Comparison of ENCODE assay signal across 14 cellular contexts in the genomic region with DNA sequence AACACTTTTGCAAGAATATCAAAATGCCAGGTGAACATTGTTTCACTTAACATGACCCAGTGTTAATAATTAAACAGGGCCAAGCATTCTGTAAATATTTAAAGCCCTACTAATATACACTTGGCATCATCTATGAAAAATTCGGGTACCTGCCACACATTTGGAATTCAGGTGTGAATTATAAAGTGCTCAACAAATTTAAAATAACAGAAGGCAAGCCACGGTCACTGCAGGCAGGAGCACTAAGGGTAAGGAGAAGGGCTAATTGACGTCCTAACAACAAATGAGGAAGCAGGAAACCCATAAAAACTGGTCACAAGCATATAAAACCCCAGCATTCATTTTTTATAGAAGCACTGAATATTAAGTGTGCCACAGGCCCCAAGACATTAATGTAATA. TPM values are rescaled to one million over a fixed set of nuclear protein-coding genes. Genes with fewer than 3 reads are reported as not detected.
A peak's percentile ranks its signal among the peaks of the same experiment; 100 is the strongest.
DNase-seq lines count a peak whose midpoint lies in the region; ATAC-seq and TF ChIP-seq lines count a peak whose summit lies in the region.
"Had no signal": no experiment of that assay in that cellular context is flagged by ENCODE, and none has a peak within 500 bp of the region (broad histone marks: within the 10 kb centered on the region; RNA-seq: fewer than 3 reads in every experiment).

No MANE protein-coding gene starts in this region.

- H3K4me1 ChIP-seq in PC-3 (ENCODE audit: insufficient read depth, low read length) (no peaks in the 10 kb centered on the region), upper lobe of right lung (no peaks in the 10 kb centered on the region)

- TF ChIP-seq CTCF in PC-3 (conservative IDR thresholded peaks at IDR 0.05; ENCODE audit: low read depth, low read length) (no peak), upper lobe of right lung (IDR thresholded peaks at IDR 0.05) (no peak), GM13977 (IDR thresholded peaks at IDR 0.05; ENCODE audit: extremely low read depth, insufficient read depth, missing control alignments) (no peak)

- H3K4me3 Mint-ChIP-seq in stimulated activated naive CD8-positive, alpha-beta T cell treated with anti-CD3 and anti-CD28 coated beads, Interleukin-15, amount 100 ng/mL, for 72 hours = no peak overlapping the region
- H3K4me3 Mint-ChIP-seq: CD8-positive, alpha-beta memory T cell; H9 had no signal

- BruUV-seq in PC-3 (replicated peaks; lab: Mats Ljungman, UMichigan) = no TSS peak

- H2AFZ ChIP-seq in PC-3 (ENCODE audit: low read length) = no peak overlapping the region

- no peaks in the 10 kb centered on the region for H3K27me3 Mint-ChIP-seq in stimulated activated naive CD8-positive, alpha-beta T cell treated with anti-CD3 and anti-CD28 coated beads, Interleukin-15, amount 100 ng/mL, for 72 hours

- H3K4me1 Mint-ChIP-seq in stimulated activated naive CD8-positive, alpha-beta T cell treated with anti-CD3 and anti-CD28 coated beads, Interleukin-15, amount 100 ng/mL, for 72 hours = no peaks in the 10 kb centered on the region
- H3K4me1 Mint-ChIP-seq: CD8-positive, alpha-beta memory T cell; H9 had no signal

- H3K9me3 Mint-ChIP-seq in stimulated activated naive CD8-positive, alpha-beta T cell treated with anti-CD3 and anti-CD28 coated beads, Interleukin-15, amount 100 ng/mL, for 72 hours = no peaks in the 10 kb centered on the region
- H3K9me3 Mint-ChIP-seq: CD8-positive, alpha-beta memory T cell; H9 had no signal

- H3K4me3 ChIP-seq in PC-3 (ENCODE audit: low read length) (no peak overlapping the region), upper lobe of right lung (no peak overlapping the region)

- H3K4me2 ChIP-seq in PC-3 (ENCODE audit: low read length) = no peak overlapping the region
- H3K4me2 ChIP-seq: SK-N-SH had no signal

- H3K27ac Mint-ChIP-seq in stimulated activated naive CD8-positive, alpha-beta T cell treated with anti-CD3 and anti-CD28 coated beads, Interleukin-15, amount 100 ng/mL, for 72 hours = no peak overlapping the region
- H3K27ac Mint-ChIP-seq: CD8-positive, alpha-beta memory T cell; H9 had no signal

- H3K27me3 ChIP-seq in PC-3 (ENCODE audit: low read length) = no peaks in the 10 kb centered on the region
- no peaks in the 10 kb centered on the region for H3K27me3 ChIP-seq in upper lobe of right lung

- in situ Hi-C loops in GM13977 (cut with MboI; ENCODE audit: low pct_unique_long_range_greater_than_20kb, low sequenced_read_pairs, unreplicated experiment) = no loop called here

- peak; percentile 58 for ATAC-seq in PC-3
- ATAC-seq in left lobe of liver = peak; percentile 87
- peak; percentile 66 for ATAC-seq in upper lobe of right lung
- no peak for ATAC-seq in HG02623 (IDR thresholded peaks at IDR 0.05; ENCODE audit: unreplicated experiment)
- ATAC-seq in stimulated activated naive CD8-positive, alpha-beta T cell treated with anti-CD3 and anti-CD28 coated beads, Interleukin-15, amount 100 ng/mL, for 72 hours = no peak
- ATAC-seq: Panc1, Right ventricle myocardium inferior had no signal

- intact Hi-C loops in PC-3 (cut with micrococcal nuclease) (no loop called here), upper lobe of right lung (cut with DNase I) (no loop called here)

- no peaks in the 10 kb centered on the region for H3F3A ChIP-seq in PC-3 (ENCODE audit: low read length, unreplicated experiment)

- H3K27ac ChIP-seq in PC-3 (ENCODE audit: low read length) (no peak overlapping the region), upper lobe of right lung (no peak overlapping the region)

- no peak overlapping the region for H3K9ac ChIP-seq in PC-3 (ENCODE audit: low read length)
- H3K9ac ChIP-seq: SK-N-SH had no signal

- H3K9me2 ChIP-seq in PC-3 (replicated peaks; ENCODE audit: low read length) = no peaks in the 10 kb centered on the region
- H3K9me2 ChIP-seq: SK-N-SH had no signal

- H3K36me3 ChIP-seq in PC-3 (ENCODE audit: low read depth, low read length) (no peaks in the 10 kb centered on the region), upper lobe of right lung (no peaks in the 10 kb centered on the region)

- H3K9me3 ChIP-seq in PC-3 (ENCODE audit: low read length) (no peaks in the 10 kb centered on the region), upper lobe of right lung (no peaks in the 10 kb centered on the region)
- H3K9me3 ChIP-seq: SK-N-SH had no signal

- CTCF ChIA-PET in PC-3 (lab: Charles Lee) = no interaction called here

- DNase-seq in HT-29 (ENCODE audit: low spot score) (peak; percentile 59), PC-3 (no peak), left lobe of liver (ENCODE audit: low spot score) (no peak), upper lobe of right lung (no peak), GM13977 (ENCODE audit: low spot score) (no peak)
- DNase-seq in stimulated activated naive CD8-positive, alpha-beta T cell treated with anti-CD3 and anti-CD28 coated beads, Interleukin-15, amount 100 ng/mL, for 72 hours = no peak
- DNase-seq: CD8-positive, alpha-beta memory T cell; H9; NCI-H1092 treated with DMSO at 0.1 percent for 48 hours; NCI-H1694; SK-N-SH had no signal

- H3K79me2 ChIP-seq in PC-3 (ENCODE audit: low read length) = no peaks in the 10 kb centered on the region

- H4K20me1 ChIP-seq in PC-3 (ENCODE audit: low read length) = no peaks in the 10 kb centered on the region

- POLR2A ChIA-PET in PC-3 (lab: Charles Lee; ENCODE audit: unreplicated experiment) = no interaction called here

RNA-seq across cellular contexts. Expression of gene CPEB2, which starts 43.8 kb away (rescaled TPM):
- total RNA-seq in HT-29 (2014; rRNA removed; shearing (Covaris generic)) = 1.2 TPM in 2 replicates
- 1.8 and 2.4 TPM in 2 replicates for total RNA-seq in PC-3 (2014; rRNA removed)
- 13.8 TPM for total RNA-seq in left lobe of liver
- 25.6 TPM for total RNA-seq in upper lobe of right lung

Comparison
In these comparisons a context has a peak if more than half of its experiments do, and no peak if none do; other contexts are left out.
1. ATAC-seq: peak in PC-3 (single experiment), left lobe of liver (single experiment) and upper lobe of right lung (single experiment); none in HG02623 (single experiment) and stimulated activated naive CD8-positive, alpha-beta T cell treated with anti-CD3 and anti-CD28 coated beads, Interleukin-15, amount 100 ng/mL, for 72 hours (single experiment).